In genomic region chr22:26526165-26526564, GRCh38 we compare ENCODE assay signal across 18 cellular contexts.
"Had no signal": no experiment of that assay in that cellular context is flagged by ENCODE, and none has a peak within 500 bp of the region (broad histone marks: within the 10 kb centered on the region; RNA-seq: fewer than 3 reads in every experiment).

No MANE protein-coding gene starts in this region.

- H3K9me3 ChIP-seq: stomach, tibial artery had no signal

- H3K4me3 Mint-ChIP-seq: activated B cell treated with CpG ODN at 0.5 μM for 24 hours; activated CD4-positive, alpha-beta T cell treated with anti-CD3 and anti-CD28 coated beads, Interleukin-2, amount 10 ng/mL, durations not matched to agents 24 days and 14 days; activated naive CD8-positive, alpha-beta T cell treated with anti-CD3 and anti-CD28 coated beads, Interleukin-2, amount 10 ng/mL, durations not matched to agents 7 days and 5 days; nephron; T-helper 17 cell had no signal

- H3K4me1 Mint-ChIP-seq: nephron, T-helper 17 cell had no signal

- H3K27me3 ChIP-seq: stomach, tibial artery had no signal

- H3K4me3 ChIP-seq: coronary artery, stomach, tibial artery had no signal

- H3K27me3 Mint-ChIP-seq: activated B cell treated with CpG ODN at 0.5 μM for 24 hours; activated CD4-positive, alpha-beta T cell treated with anti-CD3 and anti-CD28 coated beads, Interleukin-2, amount 10 ng/mL, durations not matched to agents 24 days and 14 days; activated naive CD8-positive, alpha-beta T cell treated with anti-CD3 and anti-CD28 coated beads, Interleukin-2, amount 10 ng/mL, durations not matched to agents 7 days and 5 days; T-helper 17 cell had no signal

- H3K27ac ChIP-seq: coronary artery, epithelial cell of prostate, stomach, tibial artery had no signal

- DNase-seq: activated B cell treated with CpG ODN at 0.5 μM for 24 hours; activated CD4-positive, alpha-beta T cell treated with anti-CD3 and anti-CD28 coated beads, Interleukin-2, amount 10 ng/mL, durations not matched to agents 24 days and 14 days; activated effector memory CD4-positive, alpha-beta T cell treated with anti-CD3 and anti-CD28 coated beads, Interleukin-2, amount 50 U/mL, for 16 hours; activated naive CD8-positive, alpha-beta T cell treated with anti-CD3 and anti-CD28 coated beads, Interleukin-2, amount 10 ng/mL, durations not matched to agents 7 days and 5 days; activated T-cell treated with anti-CD3 and anti-CD28 coated beads, Interleukin-2, amount 50 U/mL, for 1 hour; caudate nucleus; effector memory CD4-positive, alpha-beta T cell; hypothalamus; mammary epithelial cell; SIG-M5; stimulated activated CD4-positive, alpha-beta T cell treated with anti-CD3 and anti-CD28 coated beads, Interleukin-15, amount 100 ng/mL, for 24 hours; stimulated activated CD4-positive, alpha-beta T cell treated with anti-CD3 and anti-CD28 coated beads, Interleukin-4, amount 100 ng/mL, for 24 hours; stomach; T-helper 17 cell; tibial artery had no signal

- H3K9me3 Mint-ChIP-seq: activated B cell treated with CpG ODN at 0.5 μM for 24 hours; activated CD4-positive, alpha-beta T cell treated with anti-CD3 and anti-CD28 coated beads, Interleukin-2, amount 10 ng/mL, durations not matched to agents 24 days and 14 days; activated naive CD8-positive, alpha-beta T cell treated with anti-CD3 and anti-CD28 coated beads, Interleukin-2, amount 10 ng/mL, durations not matched to agents 7 days and 5 days; nephron had no signal

- H3K4me1 ChIP-seq: stomach had no signal

- H3K27ac Mint-ChIP-seq: activated B cell treated with CpG ODN at 0.5 μM for 24 hours; activated CD4-positive, alpha-beta T cell treated with anti-CD3 and anti-CD28 coated beads, Interleukin-2, amount 10 ng/mL, durations not matched to agents 24 days and 14 days; nephron; T-helper 17 cell had no signal
